8 cellular contexts compared by ENCODE assay signal in the genomic region with DNA sequence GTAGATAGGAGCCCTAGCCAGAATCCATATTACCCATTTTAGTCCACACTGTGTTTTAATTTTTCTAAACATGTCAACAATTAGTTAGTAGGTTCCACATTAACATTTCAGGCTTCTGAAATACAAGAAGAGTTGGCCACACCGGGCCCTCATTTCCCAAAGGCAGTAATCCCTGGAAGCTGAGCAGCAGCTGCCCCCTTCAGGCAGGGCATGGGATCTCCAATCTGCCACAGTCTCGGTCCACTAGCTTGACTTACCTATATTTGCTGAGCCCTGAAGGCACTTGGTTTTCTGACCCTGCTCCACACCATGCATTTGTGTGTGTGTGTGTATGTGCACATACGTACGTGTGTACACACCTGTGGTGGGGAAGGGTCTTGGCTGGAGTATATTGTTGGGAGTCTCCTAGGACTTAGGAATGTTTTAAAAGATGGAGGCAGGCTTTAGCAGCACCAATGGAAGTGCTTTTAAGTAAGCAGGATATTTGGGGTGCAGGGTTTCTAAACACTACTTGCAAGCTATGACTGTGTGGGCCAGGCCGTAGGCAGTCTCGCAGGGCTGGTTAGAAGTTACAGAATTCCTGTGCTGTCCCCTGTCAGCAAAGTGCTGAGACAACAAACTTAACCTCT.
DNase-seq lines count a peak whose midpoint lies in the region; ATAC-seq and TF ChIP-seq lines count a peak whose summit lies in the region.

No MANE protein-coding gene starts in this region.

- H3K36me3 ChIP-seq in prostate gland = no peaks in the 10 kb centered on the region

- 21% methylated on average over 6 of the region's 6 CpGs for WGBS in prostate gland

- DNase-seq in AML-193 (lab: John Stamatoyannopoulos, UW) = peak; percentile 27 to 49
- DNase-seq in NCI-H345 (lab: John Stamatoyannopoulos, UW) = peak; percentile 29
- no peak for DNase-seq in epithelial cell of proximal tubule (ENCODE audit: low read depth)
- no peak for DNase-seq in DMS79 (lab: John Stamatoyannopoulos, UW)
- no peak for DNase-seq in ureter (ENCODE audit: low spot score)
- DNase-seq in prostate gland (ENCODE audit: low spot score) = no peak
- no peak for DNase-seq in KG1 (lab: John Stamatoyannopoulos, UW)

- TF ChIP-seq CTCF in epithelial cell of proximal tubule (conservative IDR thresholded peaks at IDR 0.05; ENCODE audit: low read depth, low read length) = peak; percentile 68
- peak in 2 of 4 experiments; percentile 20 to 42 for TF ChIP-seq CTCF in prostate gland (IDR thresholded peaks at IDR 0.05)

- peak; percentile 55 for ATAC-seq in GM18498 (IDR thresholded peaks at IDR 0.05; ENCODE audit: unreplicated experiment)

- intact Hi-C loops in prostate gland (cut with DNase I) = no loop called here

- TF ChIP-seq POLR2A in prostate gland (IDR thresholded peaks at IDR 0.05) = no peak

- H3K9me3 ChIP-seq in prostate gland = no peaks in the 10 kb centered on the region

- H3K4me3 ChIP-seq in epithelial cell of proximal tubule (ENCODE audit: low read depth, low read length) (no peak overlapping the region), prostate gland (no peak overlapping the region)

- H3K4me1 ChIP-seq in prostate gland (replicated peaks) = no peaks in the 10 kb centered on the region

- no peaks in the 10 kb centered on the region for H3K27me3 ChIP-seq in prostate gland (replicated peaks; ENCODE audit: insufficient read depth)

- H3K27ac ChIP-seq in prostate gland = no peak overlapping the region

Comparison
In these comparisons a context has a peak if more than half of its experiments do, and no peak if none do; other contexts are left out.
1. DNase-seq: peak in AML-193 (2 of 2) and NCI-H345 (single experiment); none in epithelial cell of proximal tubule (single experiment), DMS79 (single experiment), ureter (single experiment), prostate gland (single experiment) and KG1 (single experiment).